ENCODE assay signal across 9 cellular contexts in genomic region chr6:41092421-41093140, GRCh38. TPM values are rescaled to one million over a fixed set of nuclear protein-coding genes. Genes with fewer than 3 reads are reported as not detected.
DNase-seq lines count a peak whose midpoint lies in the region; ATAC-seq and TF ChIP-seq lines count a peak whose summit lies in the region.
"Had no signal": no experiment of that assay in that cellular context is flagged by ENCODE, and none has a peak within 500 bp of the region (broad histone marks: within the 10 kb centered on the region; RNA-seq: fewer than 3 reads in every experiment).

No MANE protein-coding gene starts in this region.

- ATAC-seq in GM21447 (IDR thresholded peaks at IDR 0.05; ENCODE audit: unreplicated experiment) (no peak), GM19324 (IDR thresholded peaks at IDR 0.05; ENCODE audit: low FRiP score, unreplicated experiment) (no peak), HG03135 (IDR thresholded peaks at IDR 0.05; ENCODE audit: unreplicated experiment) (no peak)

- no peaks in the 10 kb centered on the region for H4K20me1 ChIP-seq in Karpas-422 (ENCODE audit: insufficient read depth, low read depth, low read length)

- no peak overlapping the region for H3K4me3 ChIP-seq in Karpas-422 (ENCODE audit: low read length)
- H3K4me3 ChIP-seq: pancreas had no signal

- H3K4me3 Mint-ChIP-seq in nephron: no peak overlapping the region

- H3K4me2 ChIP-seq in Karpas-422 (ENCODE audit: low read depth, low read length, poor library complexity, severe bottlenecking): no peak overlapping the region

- no peak overlapping the region for H3K9ac ChIP-seq in Karpas-422 (ENCODE audit: low read length)

- H3K79me2 ChIP-seq in Karpas-422 (ENCODE audit: low read length): peaks cover 4% of the 10 kb centered on the region; the same call in 1 of the 2 replicates

- H3K9me3 Mint-ChIP-seq in nephron: no peaks in the 10 kb centered on the region

- H3K9me3 ChIP-seq in Karpas-422 (ENCODE audit: low read length): no peaks in the 10 kb centered on the region
- H3K9me3 ChIP-seq: pancreas had no signal

- H3K9me2 ChIP-seq in Karpas-422 (replicated peaks; ENCODE audit: insufficient read depth, low read length): no peaks in the 10 kb centered on the region

- H3K36me3 ChIP-seq in Karpas-422 (ENCODE audit: insufficient read depth, low read length): peaks cover 63% of the 10 kb centered on the region; the same call in 1 of the 2 replicates

- no peaks in the 10 kb centered on the region for H3K27me3 Mint-ChIP-seq in nephron (ENCODE audit: low read depth)

- no peak overlapping the region for H3K27ac Mint-ChIP-seq in nephron

- H2AFZ ChIP-seq in Karpas-422 (ENCODE audit: low read length): no peak overlapping the region

- no peaks in the 10 kb centered on the region for H3K27me3 ChIP-seq in Karpas-422 (ENCODE audit: low read length)
- H3K27me3 ChIP-seq: pancreas had no signal

- TF ChIP-seq CTCF in nephron (IDR thresholded peaks at IDR 0.05; ENCODE audit: unreplicated experiment in 3 of 3): peak; percentile 42 to 54 (median 49)

- DNase-seq in NCI-H1436 (lab: John Stamatoyannopoulos, UW): peak; percentile 21
- no peak for DNase-seq in NCI-H1436 treated with DMSO at 0.1 percent for 48 hours (lab: John Stamatoyannopoulos, UW)
- peak; percentile 58 for DNase-seq in Karpas-422
- DNase-seq in amniotic epithelial cell (ENCODE audit: low read depth): peak; percentile 30
- DNase-seq: pancreas had no signal

- no peak overlapping the region for H3K27ac ChIP-seq in Karpas-422 (ENCODE audit: low read length)
- H3K27ac ChIP-seq: pancreas had no signal

- peaks cover 77% of the 10 kb centered on the region for H3K36me3 Mint-ChIP-seq in nephron (ENCODE audit: low read depth)

- H3K4me1 Mint-ChIP-seq in nephron: no peaks in the 10 kb centered on the region

- no peaks in the 10 kb centered on the region for H3K4me1 ChIP-seq in Karpas-422 (ENCODE audit: low read length)
- H3K4me1 ChIP-seq: pancreas had no signal

RNA-seq across cellular contexts. Expression of gene NFYA, which starts 19.8 kb away (rescaled TPM):
- 15.7 and 23.7 TPM in 2 replicates for total RNA-seq in Karpas-422 (2014; rRNA removed; shearing (Covaris generic); ENCODE audit: low replicate concordance)

RNA-seq across cellular contexts. Expression of gene OARD1, which starts 20.4 kb away (rescaled TPM):
- 37.5 and 41.6 TPM in 2 replicates for total RNA-seq in Karpas-422 (2014; rRNA removed; shearing (Covaris generic); ENCODE audit: low replicate concordance)

RNA-seq across cellular contexts. Expression of gene APOBEC2, which starts 39.6 kb away (rescaled TPM):
- total RNA-seq in Karpas-422 (2014; rRNA removed; shearing (Covaris generic); ENCODE audit: low replicate concordance): not detected in 2 replicates

RNA-seq across cellular contexts. Expression of gene TSPO2, which starts 50.3 kb away (rescaled TPM):
- total RNA-seq in Karpas-422 (2014; rRNA removed; shearing (Covaris generic); ENCODE audit: low replicate concordance): not detected in 2 replicates

RNA-seq across cellular contexts. Expression of gene UNC5CL, which starts 53.6 kb away (rescaled TPM):
- 1.1 and 3.3 TPM in 2 replicates for total RNA-seq in Karpas-422 (2014; rRNA removed; shearing (Covaris generic); ENCODE audit: low replicate concordance)
